9 cellular contexts compared by ENCODE assay signal in the genomic region with DNA sequence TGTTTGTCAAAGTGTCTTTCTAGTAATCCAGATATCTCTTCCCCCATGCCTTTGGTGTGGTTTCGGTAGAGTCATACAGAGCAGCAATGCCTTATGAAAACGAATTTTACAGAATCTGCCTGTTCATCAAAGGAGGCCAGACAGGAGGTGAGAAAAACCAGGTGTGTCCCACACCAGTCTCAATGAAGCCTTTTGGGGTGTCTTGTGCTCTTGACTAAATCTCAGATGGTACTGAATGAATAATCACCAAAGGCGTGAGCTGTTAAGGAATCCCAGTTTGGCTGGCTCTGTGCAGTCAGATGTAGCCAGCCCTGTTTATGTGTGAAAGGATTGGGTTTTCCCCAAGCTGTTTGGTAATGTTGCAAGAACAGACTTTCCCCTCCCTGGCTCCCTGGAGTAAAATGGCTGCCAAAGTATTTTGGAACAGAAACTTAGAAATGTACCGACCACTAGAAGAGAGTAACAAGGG.
A peak's percentile ranks its signal among the peaks of the same experiment; 100 is the strongest.
DNase-seq lines count a peak whose midpoint lies in the region; ATAC-seq lines count a peak whose summit lies in the region.
"Had no signal": no experiment of that assay in that cellular context is flagged by ENCODE, and none has a peak within 500 bp of the region (broad histone marks: within the 10 kb centered on the region; RNA-seq: fewer than 3 reads in every experiment).

No MANE protein-coding gene starts in this region.

- peak overlapping the region; percentile 61 to 90 for H3K27ac Mint-ChIP-seq in activated naive CD4-positive, alpha-beta T cell treated with anti-CD3 and anti-CD28 coated beads, Interleukin-2, amount 50 U/mL, for 72 hours

- peak; percentile 86 for ATAC-seq in HG03378 (IDR thresholded peaks at IDR 0.05; ENCODE audit: unreplicated experiment)
- peak; percentile 96 to 98 for ATAC-seq in activated naive CD4-positive, alpha-beta T cell treated with anti-CD3 and anti-CD28 coated beads, Interleukin-2, amount 50 U/mL, for 72 hours

- peaks cover 6 to 7% of the 10 kb centered on the region in 2 donors for H3K36me3 Mint-ChIP-seq in activated naive CD4-positive, alpha-beta T cell treated with anti-CD3 and anti-CD28 coated beads, Interleukin-2, amount 50 U/mL, for 72 hours

- no peaks in the 10 kb centered on the region for H3K9me3 Mint-ChIP-seq in activated naive CD4-positive, alpha-beta T cell treated with anti-CD3 and anti-CD28 coated beads, Interleukin-2, amount 50 U/mL, for 72 hours
- H3K9me3 Mint-ChIP-seq: neural crest cell had no signal

- DNase-seq in activated CD8-positive, alpha-beta memory T cell treated with anti-CD3 and anti-CD28 coated beads for 48 hours (ENCODE audit: low read depth in 2 of 3, low spot score in 2 of 3) = peak in 2 of 3 experiments; percentile 11 to 27
- DNase-seq in activated CD8-positive, alpha-beta memory T cell treated with anti-CD3 and anti-CD28 coated beads, Interleukin-2, amount 50 U/mL, for 4 hours = no peak
- peak; percentile 63 to 66 for DNase-seq in activated naive CD4-positive, alpha-beta T cell treated with anti-CD3 and anti-CD28 coated beads, Interleukin-2, amount 50 U/mL, for 72 hours (ENCODE audit: low spot score in 2 of 2)
- DNase-seq in middle frontal gyrus (ENCODE audit: extremely low spot score, low spot score) = peak; percentile 11
- DNase-seq in NCI-H1092 treated with DMSO at 0.1 percent for 48 hours (lab: John Stamatoyannopoulos, UW) = no peak
- DNase-seq in OCI-M1 (lab: John Stamatoyannopoulos, UW) = no peak
- no peak for DNase-seq in NCI-H774 (lab: John Stamatoyannopoulos, UW)

Comparison
In these comparisons a context has a peak if more than half of its experiments do, and no peak if none do; other contexts are left out.
1. DNase-seq: peak in activated CD8-positive, alpha-beta memory T cell treated with anti-CD3 and anti-CD28 coated beads for 48 hours (2 of 3), activated naive CD4-positive, alpha-beta T cell treated with anti-CD3 and anti-CD28 coated beads, Interleukin-2, amount 50 U/mL, for 72 hours (2 of 2) and middle frontal gyrus (single experiment); none in activated CD8-positive, alpha-beta memory T cell treated with anti-CD3 and anti-CD28 coated beads, Interleukin-2, amount 50 U/mL, for 4 hours (single experiment), NCI-H1092 treated with DMSO at 0.1 percent for 48 hours (single experiment), OCI-M1 (single experiment) and NCI-H774 (single experiment).